ENCODE assay signal across 8 cellular contexts in genomic region chr3:13479332-13479581, GRCh38. TPM values are rescaled to one million over a fixed set of nuclear protein-coding genes. Genes with fewer than 3 reads are reported as not detected.
DNase-seq lines count a peak whose midpoint lies in the region; ATAC-seq and TF ChIP-seq lines count a peak whose summit lies in the region.

No MANE protein-coding gene starts in this region.

- DNase-seq in CD14-positive monocyte (ENCODE audit: low spot score) (peak; percentile 43), myocyte (ENCODE audit: low read depth) (peak; percentile 74), NCI-H524 (lab: John Stamatoyannopoulos, UW) (no peak), HCEC 1CT (no peak)
- DNase-seq in activated CD4-positive, alpha-beta T cell treated with anti-CD3 and anti-CD28 coated beads for 36 hours, result peak; percentile 80

- peaks cover 0 to 3% of the 10 kb centered on the region in 2 donors for H3K36me3 ChIP-seq in esophagus (ENCODE audit: control insufficient read depth in 2 of 2, insufficient read depth in 2 of 2, low read length in 1 of 2)
- H3K36me3 ChIP-seq in subcutaneous abdominal adipose tissue (ENCODE audit: control insufficient read depth in 5 of 5, insufficient read depth in 5 of 5, low read length in 5 of 5), result no peaks in the 10 kb centered on the region

- no peaks in the 10 kb centered on the region for H3K9me3 Mint-ChIP-seq in CD14-positive monocyte
- H3K9me3 Mint-ChIP-seq in activated CD4-positive, alpha-beta T cell treated with anti-CD3 and anti-CD28 coated beads for 36 hours (ENCODE audit: low read depth), result no peaks in the 10 kb centered on the region

- peak overlapping the region; percentile 54 to 76 for H3K4me3 ChIP-seq in esophagus (ENCODE audit: low read depth in 1 of 2, low read length in 2 of 2)
- peak overlapping the region; percentile 38 to 86 (median 80) for H3K4me3 ChIP-seq in subcutaneous abdominal adipose tissue (ENCODE audit: low read depth in 1 of 5, low read length in 5 of 5)

- H3K27ac Mint-ChIP-seq in CD14-positive monocyte, result peak overlapping the region; percentile 90 to 97 (median 93)
- H3K27ac Mint-ChIP-seq in activated CD4-positive, alpha-beta T cell treated with anti-CD3 and anti-CD28 coated beads for 36 hours, result peak overlapping the region; percentile 90

- H3K9me3 ChIP-seq in esophagus (ENCODE audit: control insufficient read depth in 2 of 2, insufficient read depth in 1 of 2, low read depth in 1 of 2, low read length in 1 of 2), result no peaks in the 10 kb centered on the region
- no peaks in the 10 kb centered on the region for H3K9me3 ChIP-seq in subcutaneous abdominal adipose tissue (ENCODE audit: control insufficient read depth in 5 of 5, low read length in 5 of 5)

- WGBS in esophagus, 2 donors, result 1% methylated on average over 13 of the region's 13 CpGs

- peaks cover 0 to 15% (median 7%) of the 10 kb centered on the region in 3 donors for H3K27me3 Mint-ChIP-seq in CD14-positive monocyte (ENCODE audit: low read depth in 3 of 3)
- no peaks in the 10 kb centered on the region for H3K27me3 Mint-ChIP-seq in activated CD4-positive, alpha-beta T cell treated with anti-CD3 and anti-CD28 coated beads for 36 hours

- intact Hi-C loops in CD14-positive monocyte (cut with micrococcal nuclease), result no loop called here
- intact Hi-C loops in activated CD4-positive, alpha-beta T cell treated with anti-CD3 and anti-CD28 coated beads for 36 hours (cut with DNase I, micrococcal nuclease), result loop anchor here in 1 of 2 experiments (1.0 kb wide), 1 partner anchor 512 kb away; no protein-coding TSS in a partner anchor

- peaks cover 12% of the 10 kb centered on the region in 2 donors for H3K4me1 ChIP-seq in esophagus (ENCODE audit: control insufficient read depth in 2 of 2, insufficient read depth in 2 of 2, low read length in 1 of 2)
- H3K4me1 ChIP-seq in subcutaneous abdominal adipose tissue (ENCODE audit: control insufficient read depth in 5 of 5, insufficient read depth in 5 of 5, low read length in 5 of 5), result peaks cover 3 to 22% (median 16%) of the 10 kb centered on the region in 5 donors

- ATAC-seq in HG02759 (IDR thresholded peaks at IDR 0.05; ENCODE audit: unreplicated experiment), result peak; percentile 2
- ATAC-seq in activated CD4-positive, alpha-beta T cell treated with anti-CD3 and anti-CD28 coated beads for 36 hours, result peak; percentile 30

- POLR2A ChIA-PET in activated CD4-positive, alpha-beta T cell treated with anti-CD3 and anti-CD28 coated beads for 36 hours (lab: Charles Lee), result interaction anchor here (0.6 to 1.3 kb wide), 3 partner anchors 28 to 366 kb away, joined by 3 to 5 read pairs (median 4); partner anchors contain the start of gene NUP210

- H3K9ac ChIP-seq in subcutaneous abdominal adipose tissue (ENCODE audit: low read length in 5 of 5), result peak overlapping the region in 4 of 5 donors; percentile 84 to 93 (median 88)

- H3K27me3 ChIP-seq in esophagus (ENCODE audit: control insufficient read depth in 1 of 2, insufficient read depth in 2 of 2, low read length in 2 of 2) (no peaks in the 10 kb centered on the region), subcutaneous abdominal adipose tissue (ENCODE audit: control insufficient read depth in 5 of 5, insufficient read depth in 4 of 5, low read length in 5 of 5) (peaks cover 0 to 3% (median 2%) of the 10 kb centered on the region in 5 donors)

- peak overlapping the region; percentile 92 to 95 for H3K27ac ChIP-seq in esophagus (ENCODE audit: low read depth in 2 of 2, low read length in 1 of 2)
- peak overlapping the region; percentile 79 for H3K27ac ChIP-seq in subcutaneous abdominal adipose tissue (ENCODE audit: low read depth, low read length)

- H3K36me3 Mint-ChIP-seq in CD14-positive monocyte, result peaks cover 10 to 16% of the 10 kb centered on the region in 2 donors
- no peaks in the 10 kb centered on the region for H3K36me3 Mint-ChIP-seq in activated CD4-positive, alpha-beta T cell treated with anti-CD3 and anti-CD28 coated beads for 36 hours (ENCODE audit: low read depth)

- H3K4me3 Mint-ChIP-seq in CD14-positive monocyte, result peak overlapping the region; percentile 88 to 94
- H3K4me3 Mint-ChIP-seq in activated CD4-positive, alpha-beta T cell treated with anti-CD3 and anti-CD28 coated beads for 36 hours, result peak overlapping the region; percentile 89

- CTCF ChIA-PET in activated CD4-positive, alpha-beta T cell treated with anti-CD3 and anti-CD28 coated beads for 36 hours (lab: Charles Lee), result interaction anchor here (1.0 to 2.1 kb wide), 4 partner anchors 18 to 387 kb away, joined by 3 to 13 read pairs (median 8); no protein-coding TSS in a partner anchor

- H3K4me1 Mint-ChIP-seq in CD14-positive monocyte, result peaks cover 31% of the 10 kb centered on the region
- H3K4me1 Mint-ChIP-seq in activated CD4-positive, alpha-beta T cell treated with anti-CD3 and anti-CD28 coated beads for 36 hours, result peaks cover 16% of the 10 kb centered on the region

- no peak for TF ChIP-seq CTCF in CD14-positive monocyte (IDR thresholded peaks at IDR 0.05)

RNA-seq across cellular contexts. Expression of gene HDAC11, which starts 0.8 kb away (rescaled TPM):
- 1 to 10 TPM; 2.9 to 3.5 TPM for polyA plus RNA-seq in CD14-positive monocyte
- total RNA-seq in activated CD4-positive, alpha-beta T cell treated with anti-CD3 and anti-CD28 coated beads for 36 hours, result 1 to 10 TPM; 3.4 to 4.1 TPM
- 10 to 100 TPM; 12.9 TPM for polyA plus RNA-seq in esophagus
- total RNA-seq in myocyte, result 12.6 and 15.1 TPM in 2 replicates
- 20.9 TPM for polyA plus RNA-seq in myocyte (2012)

RNA-seq across cellular contexts. Expression of gene NUP210, which starts 59.1 kb away (rescaled TPM):
- polyA plus RNA-seq in CD14-positive monocyte, result 10 to 100 TPM in 1 of 2 donors, 1 to 10 TPM in 1; 7.9 to 13.0 TPM
- total RNA-seq in activated CD4-positive, alpha-beta T cell treated with anti-CD3 and anti-CD28 coated beads for 36 hours, result 100 to 1,000 TPM; 117 to 123 TPM
- polyA plus RNA-seq in esophagus, result 1 to 10 TPM; 5.7 to 5.9 TPM
- total RNA-seq in myocyte, result not detected in 2 replicates
- not detected for polyA plus RNA-seq in myocyte (2012)

Comparison
In these comparisons a context has a peak if more than half of its experiments do, and no peak if none do; other contexts are left out.
1. DNase-seq: peak in CD14-positive monocyte (single experiment), activated CD4-positive, alpha-beta T cell treated with anti-CD3 and anti-CD28 coated beads for 36 hours (single experiment) and myocyte (single experiment); none in NCI-H524 (0 of 2) and HCEC 1CT (single experiment).
2. RNA of gene NUP210, which starts 59.1 kb away (total RNA-seq): 117 to 123 TPM in activated CD4-positive, alpha-beta T cell treated with anti-CD3 and anti-CD28 coated beads for 36 hours; not detected in myocyte; every median in the first group is over 100 times any median in the second.